In the genomic region with DNA sequence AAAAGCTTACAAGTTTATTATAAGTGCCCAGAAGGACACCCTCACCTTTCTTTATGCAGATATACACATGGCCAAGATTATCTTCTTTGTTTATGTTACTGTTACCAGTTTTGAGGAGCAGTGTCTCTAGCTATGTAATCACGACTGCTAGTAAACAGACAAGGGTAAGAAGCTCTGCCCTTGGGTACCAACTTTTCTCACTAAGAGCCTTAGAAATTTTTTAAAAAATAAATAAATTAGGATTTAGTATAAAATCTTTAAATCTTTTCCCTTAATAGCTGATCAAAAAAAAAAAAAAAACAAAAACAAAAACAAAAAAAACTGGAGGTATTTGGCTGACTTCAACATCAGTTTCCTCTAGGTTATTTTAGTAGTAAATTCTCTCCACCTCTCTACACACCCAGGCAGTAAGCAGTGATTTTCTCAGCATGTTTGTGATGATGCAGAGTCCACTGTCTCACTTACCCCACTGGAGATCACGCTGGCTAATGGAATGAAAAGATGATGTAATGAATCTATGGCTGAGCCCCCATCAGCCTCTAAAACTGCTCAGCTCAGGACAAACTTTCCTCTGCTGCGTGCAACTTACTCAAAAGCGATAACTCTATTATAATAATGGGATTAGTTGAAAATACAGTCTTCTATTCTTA, we compare ENCODE assay signal across 10 cellular contexts.
DNase-seq lines count a peak whose midpoint lies in the region; ATAC-seq and TF ChIP-seq lines count a peak whose summit lies in the region.
"Had no signal": no experiment of that assay in that cellular context is flagged by ENCODE, and none has a peak within 500 bp of the region (broad histone marks: within the 10 kb centered on the region; RNA-seq: fewer than 3 reads in every experiment).

No MANE protein-coding gene starts in this region.

- H3K27ac ChIP-seq in HEK293 (ENCODE audit: extremely low read depth, low read depth, low read length) (no peak overlapping the region), left ventricle myocardium inferior (replicated peaks) (peak overlapping the region; percentile 80), skeletal muscle tissue (ENCODE audit: low read depth, low read length) (peak overlapping the region; percentile 5)
- H3K27ac ChIP-seq: neutrophil had no signal

- no peaks in the 10 kb centered on the region for H3K36me3 ChIP-seq in HEK293 (ENCODE audit: control insufficient read depth in 2 of 2, insufficient read depth in 1 of 2, low read length in 2 of 2)
- no peaks in the 10 kb centered on the region for H3K36me3 ChIP-seq in adipocyte (ENCODE audit: control insufficient read depth, insufficient read depth, low read length, severe bottlenecking)
- H3K36me3 ChIP-seq in left ventricle myocardium inferior = no peaks in the 10 kb centered on the region
- no peaks in the 10 kb centered on the region for H3K36me3 ChIP-seq in skeletal muscle tissue (ENCODE audit: control insufficient read depth in 3 of 3, insufficient read depth in 3 of 3, low read length in 3 of 3)
- H3K36me3 ChIP-seq: neutrophil had no signal

- POLR2A ChIA-PET in HEK293 (lab: Yijun Ruan, JAX) = interaction anchor here (0.7 kb wide), 1 partner anchor 35 kb away, joined by 4 read pairs; no protein-coding TSS in a partner anchor

- intact Hi-C loops in left ventricle myocardium inferior (cut with micrococcal nuclease) = no loop called here

- H3K9ac ChIP-seq in adipocyte (ENCODE audit: low read length) = peak overlapping the region; percentile 14
- H3K9ac ChIP-seq in skeletal muscle tissue (ENCODE audit: low read depth in 1 of 3, low read length in 3 of 3) = peak overlapping the region in 2 of 3 donors; percentile 1 to 61

- H3K9me3 ChIP-seq in HEK293 (ENCODE audit: control insufficient read depth, insufficient read depth, low read depth, low read length) = no peaks in the 10 kb centered on the region
- no peaks in the 10 kb centered on the region for H3K9me3 ChIP-seq in adipocyte (ENCODE audit: control insufficient read depth, low read length)
- no peaks in the 10 kb centered on the region for H3K9me3 ChIP-seq in left ventricle myocardium inferior (replicated peaks)
- H3K9me3 ChIP-seq in skeletal muscle tissue (ENCODE audit: control insufficient read depth in 3 of 3, low read length in 3 of 3) = no peaks in the 10 kb centered on the region
- H3K9me3 ChIP-seq: neutrophil had no signal

- ATAC-seq in HG03521 (IDR thresholded peaks at IDR 0.05; ENCODE audit: unreplicated experiment) (no peak), HG02852 (IDR thresholded peaks at IDR 0.05; ENCODE audit: unreplicated experiment) (no peak)

- no peaks in the 10 kb centered on the region for H3K27me3 ChIP-seq in adipocyte (replicated peaks; ENCODE audit: control insufficient read depth, insufficient read depth, low read length)
- no peaks in the 10 kb centered on the region for H3K27me3 ChIP-seq in left ventricle myocardium inferior (ENCODE audit: low read depth)
- H3K27me3 ChIP-seq in skeletal muscle tissue (ENCODE audit: control insufficient read depth in 3 of 3, insufficient read depth in 3 of 3, low read length in 3 of 3) = no peaks in the 10 kb centered on the region
- H3K27me3 ChIP-seq: neutrophil had no signal

- CTCF ChIA-PET in HEK293 (lab: Yijun Ruan, JAX) = interaction anchor here (0.6 to 1.7 kb wide), 2 partner anchors 11 to 41 kb away, joined by 4 to 6 read pairs; no protein-coding TSS in a partner anchor

- H3K4me3 ChIP-seq in HEK293 (ENCODE audit: low read depth, low read length) (no peak overlapping the region), adipocyte (ENCODE audit: low read length) (peak overlapping the region; percentile 71), left ventricle myocardium inferior (peak overlapping the region; percentile 54), skeletal muscle tissue (ENCODE audit: low read length in 3 of 3) (peak overlapping the region; percentile 15 to 60 (median 35))

- TF ChIP-seq CTCF in HEK293 (tag by site-specific recombination; IDR thresholded peaks at IDR 0.05) = no peak
- TF ChIP-seq CTCF in left ventricle myocardium inferior (IDR thresholded peaks at IDR 0.05; ENCODE audit: borderline replicate concordance) = no peak

- DNase-seq in adipocyte (ENCODE audit: low read depth) = no peak
- DNase-seq in left ventricle myocardium inferior = no peak
- no peak for DNase-seq in OCI-M1 (lab: John Stamatoyannopoulos, UW)
- DNase-seq: Karpas-422, NCI-H510A treated with DMSO at 0.1 percent for 48 hours had no signal

- H3K4me1 ChIP-seq in HEK293 (ENCODE audit: control insufficient read depth, insufficient read depth, low read length) (peaks cover 9% of the 10 kb centered on the region), adipocyte (ENCODE audit: control insufficient read depth, insufficient read depth, low read length) (peaks cover 18% of the 10 kb centered on the region), left ventricle myocardium inferior (peaks cover 60% of the 10 kb centered on the region), skeletal muscle tissue (ENCODE audit: control insufficient read depth in 3 of 3, insufficient read depth in 3 of 3, low read length in 3 of 3) (peaks cover 4 to 15% (median 11%) of the 10 kb centered on the region in 3 donors)

TF ChIP-seq in HEK293, 187 proteins besides CTCF, POLR2A, EP300 and RAD21 (continues in another document):
- no peak for TF ChIP-seq ZNF791 (tag by site-specific recombination; IDR thresholded peaks at IDR 0.05)
- 0 out of 2 replicates have a peak, but pooled peaks have one; percentile 18 for TF ChIP-seq ZNF660 (tag by site-specific recombination; IDR thresholded peaks at IDR 0.05)
- TF ChIP-seq, protein P1, sequence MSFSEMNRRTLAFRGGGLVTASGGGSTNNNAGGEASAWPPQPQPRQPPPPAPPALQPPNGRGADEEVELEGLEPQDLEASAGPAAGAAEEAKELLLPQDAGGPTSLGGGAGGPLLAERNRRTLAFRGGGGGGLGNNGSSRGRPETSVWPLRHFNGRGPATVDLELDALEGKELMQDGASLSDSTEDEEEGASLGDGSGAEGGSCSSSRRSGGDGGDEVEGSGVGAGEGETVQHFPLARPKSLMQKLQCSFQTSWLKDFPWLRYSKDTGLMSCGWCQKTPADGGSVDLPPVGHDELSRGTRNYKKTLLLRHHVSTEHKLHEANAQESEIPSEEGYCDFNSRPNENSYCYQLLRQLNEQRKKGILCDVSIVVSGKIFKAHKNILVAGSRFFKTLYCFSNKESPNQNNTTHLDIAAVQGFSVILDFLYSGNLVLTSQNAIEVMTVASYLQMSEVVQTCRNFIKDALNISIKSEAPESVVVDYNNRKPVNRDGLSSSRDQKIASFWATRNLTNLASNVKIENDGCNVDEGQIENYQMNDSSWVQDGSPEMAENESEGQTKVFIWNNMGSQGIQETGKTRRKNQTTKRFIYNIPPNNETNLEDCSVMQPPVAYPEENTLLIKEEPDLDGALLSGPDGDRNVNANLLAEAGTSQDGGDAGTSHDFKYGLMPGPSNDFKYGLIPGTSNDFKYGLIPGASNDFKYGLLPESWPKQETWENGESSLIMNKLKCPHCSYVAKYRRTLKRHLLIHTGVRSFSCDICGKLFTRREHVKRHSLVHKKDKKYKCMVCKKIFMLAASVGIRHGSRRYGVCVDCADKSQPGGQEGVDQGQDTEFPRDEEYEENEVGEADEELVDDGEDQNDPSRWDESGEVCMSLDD (tag by site-specific recombination; IDR thresholded peaks at IDR 0.05) = no peak
- TF ChIP-seq, protein P2, sequence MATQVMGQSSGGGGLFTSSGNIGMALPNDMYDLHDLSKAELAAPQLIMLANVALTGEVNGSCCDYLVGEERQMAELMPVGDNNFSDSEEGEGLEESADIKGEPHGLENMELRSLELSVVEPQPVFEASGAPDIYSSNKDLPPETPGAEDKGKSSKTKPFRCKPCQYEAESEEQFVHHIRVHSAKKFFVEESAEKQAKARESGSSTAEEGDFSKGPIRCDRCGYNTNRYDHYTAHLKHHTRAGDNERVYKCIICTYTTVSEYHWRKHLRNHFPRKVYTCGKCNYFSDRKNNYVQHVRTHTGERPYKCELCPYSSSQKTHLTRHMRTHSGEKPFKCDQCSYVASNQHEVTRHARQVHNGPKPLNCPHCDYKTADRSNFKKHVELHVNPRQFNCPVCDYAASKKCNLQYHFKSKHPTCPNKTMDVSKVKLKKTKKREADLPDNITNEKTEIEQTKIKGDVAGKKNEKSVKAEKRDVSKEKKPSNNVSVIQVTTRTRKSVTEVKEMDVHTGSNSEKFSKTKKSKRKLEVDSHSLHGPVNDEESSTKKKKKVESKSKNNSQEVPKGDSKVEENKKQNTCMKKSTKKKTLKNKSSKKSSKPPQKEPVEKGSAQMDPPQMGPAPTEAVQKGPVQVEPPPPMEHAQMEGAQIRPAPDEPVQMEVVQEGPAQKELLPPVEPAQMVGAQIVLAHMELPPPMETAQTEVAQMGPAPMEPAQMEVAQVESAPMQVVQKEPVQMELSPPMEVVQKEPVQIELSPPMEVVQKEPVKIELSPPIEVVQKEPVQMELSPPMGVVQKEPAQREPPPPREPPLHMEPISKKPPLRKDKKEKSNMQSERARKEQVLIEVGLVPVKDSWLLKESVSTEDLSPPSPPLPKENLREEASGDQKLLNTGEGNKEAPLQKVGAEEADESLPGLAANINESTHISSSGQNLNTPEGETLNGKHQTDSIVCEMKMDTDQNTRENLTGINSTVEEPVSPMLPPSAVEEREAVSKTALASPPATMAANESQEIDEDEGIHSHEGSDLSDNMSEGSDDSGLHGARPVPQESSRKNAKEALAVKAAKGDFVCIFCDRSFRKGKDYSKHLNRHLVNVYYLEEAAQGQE (tag by site-specific recombination; IDR thresholded peaks at IDR 0.05) = no peak
- no peak for TF ChIP-seq SP2 (tag by site-specific recombination; IDR thresholded peaks at IDR 0.05)
- TF ChIP-seq ZSCAN16 (tag by site-specific recombination; IDR thresholded peaks at IDR 0.05) = no peak
- no peak for TF ChIP-seq ZNF169 (tag by site-specific recombination; IDR thresholded peaks at IDR 0.05)
- TF ChIP-seq SETDB1 (IDR thresholded peaks at IDR 0.05; ENCODE audit: insufficient read length, low read length) = no peak
- TF ChIP-seq, protein P3, sequence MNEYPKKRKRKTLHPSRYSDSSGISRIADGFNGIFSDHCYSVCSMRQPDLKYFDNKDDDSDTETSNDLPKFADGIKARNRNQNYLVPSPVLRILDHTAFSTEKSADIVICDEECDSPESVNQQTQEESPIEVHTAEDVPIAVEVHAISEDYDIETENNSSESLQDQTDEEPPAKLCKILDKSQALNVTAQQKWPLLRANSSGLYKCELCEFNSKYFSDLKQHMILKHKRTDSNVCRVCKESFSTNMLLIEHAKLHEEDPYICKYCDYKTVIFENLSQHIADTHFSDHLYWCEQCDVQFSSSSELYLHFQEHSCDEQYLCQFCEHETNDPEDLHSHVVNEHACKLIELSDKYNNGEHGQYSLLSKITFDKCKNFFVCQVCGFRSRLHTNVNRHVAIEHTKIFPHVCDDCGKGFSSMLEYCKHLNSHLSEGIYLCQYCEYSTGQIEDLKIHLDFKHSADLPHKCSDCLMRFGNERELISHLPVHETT (tag by site-specific recombination; IDR thresholded peaks at IDR 0.05) = no peak
